Comparison of ENCODE assay signal across 13 cellular contexts in the genomic region with DNA sequence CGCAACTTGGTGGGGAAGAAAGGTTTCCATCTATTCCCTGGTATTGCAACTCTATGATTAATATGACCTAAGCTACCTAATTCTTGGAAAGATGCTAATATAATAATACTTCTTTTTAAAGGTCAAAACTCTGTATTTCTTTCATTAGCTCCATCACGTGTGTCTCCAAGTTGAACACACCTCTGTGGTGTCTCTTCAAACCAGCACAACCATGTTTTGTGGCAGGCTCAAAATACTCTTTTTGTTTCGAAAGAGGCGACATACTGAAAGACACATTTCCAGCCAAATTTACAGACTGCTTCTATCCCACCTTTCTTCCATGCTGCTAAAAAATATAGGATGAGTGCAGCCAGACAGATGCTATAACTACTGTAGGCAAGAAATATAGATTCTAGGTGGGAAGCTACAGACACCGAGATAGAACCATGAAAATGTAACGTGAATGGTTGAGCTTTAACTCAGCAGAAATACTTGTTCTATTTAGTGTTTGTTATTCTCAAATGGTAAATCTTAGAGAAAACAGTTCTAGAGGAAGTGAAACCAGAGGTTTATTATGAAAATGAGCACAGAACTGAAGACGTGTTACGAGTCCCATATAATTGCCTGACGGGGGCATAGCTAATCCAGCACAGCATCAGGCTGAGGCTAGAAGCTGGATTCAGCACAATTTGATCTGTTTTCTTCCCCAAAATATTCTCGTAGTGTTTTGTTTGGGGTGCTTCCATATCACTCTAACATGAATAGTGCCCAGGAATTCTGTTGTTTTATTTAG.
DNase-seq lines count a peak whose midpoint lies in the region; ATAC-seq and TF ChIP-seq lines count a peak whose summit lies in the region.
"Had no signal": no experiment of that assay in that cellular context is flagged by ENCODE, and none has a peak within 500 bp of the region (broad histone marks: within the 10 kb centered on the region; RNA-seq: fewer than 3 reads in every experiment).

No MANE protein-coding gene starts in this region.

- no peak overlapping the region for H3K4me3 ChIP-seq in ovary
- H3K4me3 ChIP-seq: ascending aorta, MG63 had no signal

- H3K4me3 Mint-ChIP-seq in nephron progenitor cell = no peak overlapping the region
- H3K4me3 Mint-ChIP-seq: T-helper 1 cell treated with Interleukin-12 subunit alpha and Interleukin-12 subunit beta and Interleukin-4 antibody, amounts not matched to agents 30 μg/mL and 1 μg/mL, for 36 hours had no signal

- H3K27me3 Mint-ChIP-seq in nephron progenitor cell (ENCODE audit: low read depth, poor library complexity) = peaks cover 3% of the 10 kb centered on the region

- no peak overlapping the region for H3K27ac ChIP-seq in ovary
- H3K27ac ChIP-seq: ascending aorta had no signal

- DNase-seq in SIG-M5 treated with dmso at 0.1 percent for 504 hours (lab: John Stamatoyannopoulos, UW; ENCODE audit: unreplicated experiment) = peak; percentile 2
- DNase-seq in SIG-M5 (lab: John Stamatoyannopoulos, UW) = no peak
- DNase-seq in stimulated activated CD4-positive, alpha-beta T cell treated with anti-CD3 and anti-CD28 coated beads, Interleukin-12 subunit alpha, Interleukin-12 subunit beta, amount 100 ng/mL, for 4 hours = no peak
- no peak for DNase-seq in posterior cingulate gyrus
- no peak for DNase-seq in nephron progenitor cell
- DNase-seq in ovary = no peak
- DNase-seq: MG63, NCI-H82 had no signal

- H3K27me3 ChIP-seq in ovary = no peaks in the 10 kb centered on the region
- H3K27me3 ChIP-seq: ascending aorta, MG63 had no signal

- no peak overlapping the region for H3K27ac Mint-ChIP-seq in nephron progenitor cell
- H3K27ac Mint-ChIP-seq: T-helper 1 cell treated with Interleukin-12 subunit alpha and Interleukin-12 subunit beta and Interleukin-4 antibody, amounts not matched to agents 30 μg/mL and 1 μg/mL, for 36 hours had no signal

- TF ChIP-seq POLR2A in ovary (IDR thresholded peaks at IDR 0.05) = no peak

- no peaks in the 10 kb centered on the region for H3K4me1 Mint-ChIP-seq in nephron progenitor cell

- intact Hi-C loops in posterior cingulate gyrus (cut with DNase I) (no loop called here), ovary (cut with DNase I) (no loop called here)

- no peaks in the 10 kb centered on the region for H3K36me3 Mint-ChIP-seq in nephron progenitor cell (ENCODE audit: low read depth)

- ATAC-seq in HG02759 (IDR thresholded peaks at IDR 0.05; ENCODE audit: unreplicated experiment) (peak; percentile 90), HG03469 (IDR thresholded peaks at IDR 0.05; ENCODE audit: unreplicated experiment) (peak; percentile 92)
- ATAC-seq: HCT116 had no signal

- H3K9me3 Mint-ChIP-seq in nephron progenitor cell = no peaks in the 10 kb centered on the region
- H3K9me3 Mint-ChIP-seq: T-helper 1 cell treated with Interleukin-12 subunit alpha and Interleukin-12 subunit beta and Interleukin-4 antibody, amounts not matched to agents 30 μg/mL and 1 μg/mL, for 36 hours had no signal

- H3K9me3 ChIP-seq in ovary = no peaks in the 10 kb centered on the region
- H3K9me3 ChIP-seq: ascending aorta, MG63 had no signal

- no peaks in the 10 kb centered on the region for H3K36me3 ChIP-seq in ovary
- H3K36me3 ChIP-seq: ascending aorta, MG63 had no signal

- TF ChIP-seq CTCF in nephron progenitor cell (IDR thresholded peaks at IDR 0.05) = no peak
- no peak for TF ChIP-seq CTCF in ovary (IDR thresholded peaks at IDR 0.05)

- WGBS in ovary, 3 donors = 40 to 54% (median 40%) methylated on average over 10 of the region's 10 CpGs

- peaks cover 7% of the 10 kb centered on the region for H3K4me1 ChIP-seq in ovary (ENCODE audit: insufficient read depth)
- H3K4me1 ChIP-seq: ascending aorta had no signal

- TF ChIP-seq EP300 in ovary (IDR thresholded peaks at IDR 0.05) = no peak
